Comparison of ENCODE assay signal across 18 cellular contexts in the genomic region with DNA sequence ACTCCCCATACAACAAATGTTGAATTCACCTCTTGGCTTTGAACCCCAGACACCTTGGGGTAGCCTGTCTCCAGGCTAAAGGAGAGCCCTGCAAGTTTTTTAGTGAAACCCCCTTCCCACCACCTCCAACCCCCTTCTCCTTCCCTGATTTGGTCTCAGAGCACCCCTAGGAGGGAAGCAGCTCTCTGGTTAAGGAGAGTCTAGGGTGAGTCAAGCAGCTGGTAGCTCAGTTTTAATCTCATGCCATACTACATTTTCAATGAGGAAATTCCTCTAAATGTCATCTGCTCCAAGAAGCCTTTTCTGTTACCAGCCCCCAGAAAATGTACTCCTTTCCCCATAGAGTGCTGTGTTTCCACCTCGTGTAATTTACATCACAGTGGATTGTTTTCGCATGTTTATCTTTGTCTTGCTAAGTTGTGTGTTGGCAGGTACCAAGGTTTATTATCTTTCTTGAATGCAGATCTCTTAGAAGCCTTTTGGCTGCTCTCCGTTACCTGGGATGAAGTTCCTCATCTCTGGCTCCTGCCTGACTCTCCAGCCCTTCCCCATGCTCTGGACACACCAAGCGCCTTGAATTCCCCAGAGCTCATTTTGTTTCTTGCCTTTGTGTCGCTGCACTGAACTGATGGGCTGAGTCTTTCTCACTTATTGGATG.
A peak's percentile ranks its signal among the peaks of the same experiment; 100 is the strongest.
DNase-seq lines count a peak whose midpoint lies in the region; ATAC-seq, FAIRE-seq and TF ChIP-seq lines count a peak whose summit lies in the region.
"Had no signal": no experiment of that assay in that cellular context is flagged by ENCODE, and none has a peak within 500 bp of the region (broad histone marks: within the 10 kb centered on the region; RNA-seq: fewer than 3 reads in every experiment).

No MANE protein-coding gene starts in this region.

- no peak for ATAC-seq in GM21737 (IDR thresholded peaks at IDR 0.05; ENCODE audit: unreplicated experiment)
- no peak for ATAC-seq in GM21381 (IDR thresholded peaks at IDR 0.05; ENCODE audit: unreplicated experiment)

- CTCF ChIA-PET in mammary epithelial cell (lab: Charles Lee; ENCODE audit: low non-redundant PET): no interaction called here

- H3K9me3 ChIP-seq in mammary epithelial cell (replicated peaks; ENCODE audit: insufficient read depth, low read length) (no peaks in the 10 kb centered on the region), iPS-20b (ENCODE audit: insufficient read depth, low read depth, low read length) (no peaks in the 10 kb centered on the region), kidney (ENCODE audit: control insufficient read depth in 1 of 2, low read length in 2 of 2) (no peaks in the 10 kb centered on the region)
- H3K9me3 ChIP-seq: BE2C had no signal

- no peak overlapping the region for H2AFZ ChIP-seq in mammary epithelial cell (ENCODE audit: low read depth, low read length)

- H3K27ac ChIP-seq in mammary epithelial cell (ENCODE audit: insufficient read depth, low read depth, low read length) (peak overlapping the region; percentile 94), iPS-20b (ENCODE audit: low read length) (no peak overlapping the region), kidney (ENCODE audit: low read depth in 2 of 2, low read length in 2 of 2) (no peak overlapping the region)

- BruUV-seq in mammary epithelial cell (replicated peaks; lab: Mats Ljungman, UMichigan): no TSS peak

- in situ Hi-C loops in mammary epithelial cell (cut with MboI; ENCODE audit: low sequenced_read_pairs in 2 of 2): no loop called here

- no peak overlapping the region for H3K4me3 ChIP-seq in AG10803 (ENCODE audit: low read length)
- no peak overlapping the region for H3K4me3 ChIP-seq in mammary epithelial cell (replicated peaks in 1 of 3; ENCODE audit: insufficient read depth in 1 of 3, low read depth in 2 of 3, low read length in 3 of 3)
- H3K4me3 ChIP-seq in iPS-20b (ENCODE audit: low read length): peak overlapping the region; percentile 37
- no peak overlapping the region for H3K4me3 ChIP-seq in kidney (ENCODE audit: low read length in 2 of 2)

- no peak for FAIRE-seq in kidney (lab: Jason Lieb, UNC)
- FAIRE-seq: colon had no signal

- H3K9ac ChIP-seq in mammary epithelial cell (ENCODE audit: insufficient read depth, low read length) (peak overlapping the region; percentile 68), iPS-20b (ENCODE audit: low read depth, low read length) (no peak overlapping the region), kidney (ENCODE audit: low read length in 2 of 2) (no peak overlapping the region)

- no peaks in the 10 kb centered on the region for H3K27me3 ChIP-seq in mammary epithelial cell (ENCODE audit: insufficient read depth, low read length)
- H3K27me3 ChIP-seq in iPS-20b (ENCODE audit: insufficient read depth, low read length): no peaks in the 10 kb centered on the region
- H3K27me3 ChIP-seq: BE2C had no signal

- peak; percentile 61 for DNase-seq in AG10803 (ENCODE audit: low read depth)
- DNase-seq in LHCN-M2 (ENCODE audit: low read depth): peak; percentile 67
- peak; percentile 44 for DNase-seq in mammary epithelial cell
- DNase-seq in kidney: no peak
- DNase-seq in COR-L47 (lab: John Stamatoyannopoulos, UW): no peak
- DNase-seq: activated naive CD4-positive, alpha-beta T cell treated with anti-CD3 and anti-CD28 coated beads, Interleukin-2, amount 10 ng/mL, durations not matched to agents 7 days and 5 days; BE2C; GF-D8; left cardiac atrium; naive B cell; NCI-H146; NCI-H69; SHP77; stimulated activated naive CD4-positive, alpha-beta T cell had no signal

- dilution Hi-C loops in mammary epithelial cell (cut with HindIII; ENCODE audit: low sequenced_read_pairs): no loop called here

- H4K20me1 ChIP-seq in mammary epithelial cell (ENCODE audit: insufficient read depth, low read length): no peaks in the 10 kb centered on the region

- intact Hi-C loops in mammary epithelial cell (cut with micrococcal nuclease) (loop anchor here (5.0 kb wide), 1 partner anchor 43 kb away; no protein-coding TSS in a partner anchor), kidney (cut with DNase I) (no loop called here)

- peaks cover 79% of the 10 kb centered on the region for H3K79me2 ChIP-seq in mammary epithelial cell (ENCODE audit: insufficient read depth, low read length)

- H3K36me3 ChIP-seq in mammary epithelial cell (ENCODE audit: insufficient read depth, low read length) (peaks cover 8% of the 10 kb centered on the region), iPS-20b (ENCODE audit: insufficient read depth, low read depth, low read length) (no peaks in the 10 kb centered on the region), kidney (ENCODE audit: control insufficient read depth in 1 of 2, insufficient read depth in 2 of 2, low read length in 2 of 2) (no peaks in the 10 kb centered on the region)
- H3K36me3 ChIP-seq: BE2C had no signal

- H3K4me2 ChIP-seq in mammary epithelial cell (ENCODE audit: insufficient read depth, low read depth, low read length): peak overlapping the region; percentile 54

- TF ChIP-seq CTCF in AG10803 (conservative IDR thresholded peaks at IDR 0.05; ENCODE audit: low read length) (no peak), mammary epithelial cell (conservative IDR thresholded peaks at IDR 0.05 in 1 of 2, IDR thresholded peaks at IDR 0.05 in 1 of 2; ENCODE audit: extremely low read depth in 1 of 2, insufficient read depth in 1 of 2, low read depth in 1 of 2, low read length in 2 of 2) (no peak), kidney (IDR thresholded peaks at IDR 0.05; ENCODE audit: borderline replicate concordance, extremely low read depth, insufficient read depth) (no peak)

- WGBS in mammary epithelial cell (ENCODE audit: low coverage, missing lambda C conversion rate): 96% methylated on average over 5 of the region's 5 CpGs

- H3K4me1 ChIP-seq in mammary epithelial cell (ENCODE audit: insufficient read depth, low read length) (peaks cover 56% of the 10 kb centered on the region), iPS-20b (ENCODE audit: insufficient read depth, low read length) (peaks cover 22% of the 10 kb centered on the region), kidney (ENCODE audit: control insufficient read depth in 1 of 2, insufficient read depth in 1 of 2, low read depth in 1 of 2, low read length in 2 of 2) (peaks cover 0 to 5% of the 10 kb centered on the region in 2 donors)
- H3K4me1 ChIP-seq: BE2C had no signal

Comparison
In these comparisons a context has a peak if more than half of its experiments do, and no peak if none do; other contexts are left out.
1. DNase-seq: peak in AG10803 (single experiment), LHCN-M2 (single experiment) and mammary epithelial cell (single experiment); none in kidney (single experiment) and COR-L47 (single experiment).